Comparison of ENCODE assay signal across 1 cellular context in genomic region chr1:172456344-172456769, GRCh38.
TF ChIP-seq lines count a peak whose summit lies in the region.

No MANE protein-coding gene starts in this region.

TF ChIP-seq in K562, 482 proteins besides CTCF, POLR2A, EP300 and RAD21 (continued from another document and continues in another):
- TF ChIP-seq E2F4 (CRISPR knock-in tag; IDR thresholded peaks at IDR 0.05; ENCODE audit: low read depth) = no peak
- TF ChIP-seq TEAD1 (CRISPR knock-in tag; IDR thresholded peaks at IDR 0.05) = peak in 1 of 2 experiments; percentile 82; a peak in 2 of 4 replicates
- TF ChIP-seq ZNF324 (CRISPR knock-in tag; IDR thresholded peaks at IDR 0.05) = no peak
- no peak for TF ChIP-seq PTTG1 (tag; IDR thresholded peaks at IDR 0.05; ENCODE audit: low read depth)
- peak; percentile 87 for TF ChIP-seq SMAD3 (CRISPR knock-in tag; conservative IDR thresholded peaks at IDR 0.05)
- no peak for TF ChIP-seq U2AF1 (optimal IDR thresholded peaks at IDR 0.05; ENCODE audit: low read depth, low read length)
- no peak for TF ChIP-seq XRCC5 (IDR thresholded peaks at IDR 0.05; ENCODE audit: low read depth, low read length)
- TF ChIP-seq RAD51 (IDR thresholded peaks at IDR 0.05; ENCODE audit: borderline replicate concordance, low read depth) = no peak
- 0 out of 2 replicates have a peak, but pooled peaks have one; percentile 67 for TF ChIP-seq CAMTA2 (CRISPR knock-in tag; conservative IDR thresholded peaks at IDR 0.05)
- TF ChIP-seq, protein P1, sequence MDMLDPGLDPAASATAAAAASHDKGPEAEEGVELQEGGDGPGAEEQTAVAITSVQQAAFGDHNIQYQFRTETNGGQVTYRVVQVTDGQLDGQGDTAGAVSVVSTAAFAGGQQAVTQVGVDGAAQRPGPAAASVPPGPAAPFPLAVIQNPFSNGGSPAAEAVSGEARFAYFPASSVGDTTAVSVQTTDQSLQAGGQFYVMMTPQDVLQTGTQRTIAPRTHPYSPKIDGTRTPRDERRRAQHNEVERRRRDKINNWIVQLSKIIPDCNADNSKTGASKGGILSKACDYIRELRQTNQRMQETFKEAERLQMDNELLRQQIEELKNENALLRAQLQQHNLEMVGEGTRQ (CRISPR knock-in tag; IDR thresholded peaks at IDR 0.05) = no peak
- TF ChIP-seq SAFB (IDR thresholded peaks at IDR 0.05; ENCODE audit: borderline replicate concordance, low read depth, low read length) = no peak
- TF ChIP-seq ZNF518B (CRISPR knock-in tag; IDR thresholded peaks at IDR 0.05) = no peak
- TF ChIP-seq, protein P2, sequence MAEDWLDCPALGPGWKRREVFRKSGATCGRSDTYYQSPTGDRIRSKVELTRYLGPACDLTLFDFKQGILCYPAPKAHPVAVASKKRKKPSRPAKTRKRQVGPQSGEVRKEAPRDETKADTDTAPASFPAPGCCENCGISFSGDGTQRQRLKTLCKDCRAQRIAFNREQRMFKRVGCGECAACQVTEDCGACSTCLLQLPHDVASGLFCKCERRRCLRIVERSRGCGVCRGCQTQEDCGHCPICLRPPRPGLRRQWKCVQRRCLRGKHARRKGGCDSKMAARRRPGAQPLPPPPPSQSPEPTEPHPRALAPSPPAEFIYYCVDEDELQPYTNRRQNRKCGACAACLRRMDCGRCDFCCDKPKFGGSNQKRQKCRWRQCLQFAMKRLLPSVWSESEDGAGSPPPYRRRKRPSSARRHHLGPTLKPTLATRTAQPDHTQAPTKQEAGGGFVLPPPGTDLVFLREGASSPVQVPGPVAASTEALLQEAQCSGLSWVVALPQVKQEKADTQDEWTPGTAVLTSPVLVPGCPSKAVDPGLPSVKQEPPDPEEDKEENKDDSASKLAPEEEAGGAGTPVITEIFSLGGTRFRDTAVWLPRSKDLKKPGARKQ (CRISPR knock-in tag; IDR thresholded peaks at IDR 0.05) = no peak
- TF ChIP-seq SAFB2 (IDR thresholded peaks at IDR 0.05; ENCODE audit: borderline replicate concordance, low read depth, low read length, severe bottlenecking) = no peak
- TF ChIP-seq ZNF316 (IDR thresholded peaks at IDR 0.05) = no peak
- TF ChIP-seq, protein P3, sequence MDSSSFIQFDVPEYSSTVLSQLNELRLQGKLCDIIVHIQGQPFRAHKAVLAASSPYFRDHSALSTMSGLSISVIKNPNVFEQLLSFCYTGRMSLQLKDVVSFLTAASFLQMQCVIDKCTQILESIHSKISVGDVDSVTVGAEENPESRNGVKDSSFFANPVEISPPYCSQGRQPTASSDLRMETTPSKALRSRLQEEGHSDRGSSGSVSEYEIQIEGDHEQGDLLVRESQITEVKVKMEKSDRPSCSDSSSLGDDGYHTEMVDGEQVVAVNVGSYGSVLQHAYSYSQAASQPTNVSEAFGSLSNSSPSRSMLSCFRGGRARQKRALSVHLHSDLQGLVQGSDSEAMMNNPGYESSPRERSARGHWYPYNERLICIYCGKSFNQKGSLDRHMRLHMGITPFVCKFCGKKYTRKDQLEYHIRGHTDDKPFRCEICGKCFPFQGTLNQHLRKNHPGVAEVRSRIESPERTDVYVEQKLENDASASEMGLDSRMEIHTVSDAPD (CRISPR knock-in tag; IDR thresholded peaks at IDR 0.05) = no peak
- no peak for TF ChIP-seq NR2C2 (CRISPR knock-in tag; IDR thresholded peaks at IDR 0.05)
- no peak for TF ChIP-seq NR2C2 (tag; IDR thresholded peaks at IDR 0.05)
- TF ChIP-seq ZNF764 (CRISPR knock-in tag; IDR thresholded peaks at IDR 0.05; ENCODE audit: low read depth) = no peak
- TF ChIP-seq, protein P4, sequence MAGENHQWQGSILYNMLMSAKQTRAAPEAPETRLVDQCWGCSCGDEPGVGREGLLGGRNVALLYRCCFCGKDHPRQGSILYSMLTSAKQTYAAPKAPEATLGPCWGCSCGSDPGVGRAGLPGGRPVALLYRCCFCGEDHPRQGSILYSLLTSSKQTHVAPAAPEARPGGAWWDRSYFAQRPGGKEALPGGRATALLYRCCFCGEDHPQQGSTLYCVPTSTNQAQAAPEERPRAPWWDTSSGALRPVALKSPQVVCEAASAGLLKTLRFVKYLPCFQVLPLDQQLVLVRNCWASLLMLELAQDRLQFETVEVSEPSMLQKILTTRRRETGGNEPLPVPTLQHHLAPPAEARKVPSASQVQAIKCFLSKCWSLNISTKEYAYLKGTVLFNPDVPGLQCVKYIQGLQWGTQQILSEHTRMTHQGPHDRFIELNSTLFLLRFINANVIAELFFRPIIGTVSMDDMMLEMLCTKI (IDR thresholded peaks at IDR 0.05; ENCODE audit: partially characterized antibody) = no peak
- peak; percentile 79; the same call in 1 of the 2 replicates for TF ChIP-seq ZNF584 (CRISPR knock-in tag; IDR thresholded peaks at IDR 0.05; ENCODE audit: low read depth)
- no peak for TF ChIP-seq ZNF511 (CRISPR knock-in tag; IDR thresholded peaks at IDR 0.05)
- TF ChIP-seq MCM3 (IDR thresholded peaks at IDR 0.05) = no peak
- TF ChIP-seq, protein P5, sequence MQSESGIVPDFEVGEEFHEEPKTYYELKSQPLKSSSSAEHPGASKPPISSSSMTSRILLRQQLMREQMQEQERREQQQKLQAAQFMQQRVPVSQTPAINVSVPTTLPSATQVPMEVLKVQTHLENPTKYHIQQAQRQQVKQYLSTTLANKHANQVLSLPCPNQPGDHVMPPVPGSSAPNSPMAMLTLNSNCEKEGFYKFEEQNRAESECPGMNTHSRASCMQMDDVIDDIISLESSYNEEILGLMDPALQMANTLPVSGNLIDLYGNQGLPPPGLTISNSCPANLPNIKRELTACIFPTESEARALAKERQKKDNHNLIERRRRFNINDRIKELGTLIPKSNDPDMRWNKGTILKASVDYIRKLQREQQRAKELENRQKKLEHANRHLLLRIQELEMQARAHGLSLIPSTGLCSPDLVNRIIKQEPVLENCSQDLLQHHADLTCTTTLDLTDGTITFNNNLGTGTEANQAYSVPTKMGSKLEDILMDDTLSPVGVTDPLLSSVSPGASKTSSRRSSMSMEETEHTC (IDR thresholded peaks at IDR 0.05) = no peak; the same call in 1 of the 2 replicates
- TF ChIP-seq MEF2D (tag; conservative IDR thresholded peaks at IDR 0.05; ENCODE audit: low read depth) = 0 out of 2 replicates have a peak, but pooled peaks have one; percentile 60
- TF ChIP-seq RUNX1 (IDR thresholded peaks at IDR 0.05; ENCODE audit: low read depth) = no peak
- TF ChIP-seq PML (IDR thresholded peaks at IDR 0.05; ENCODE audit: low read length) = peak; percentile 83
- TF ChIP-seq SIN3B (IDR thresholded peaks at IDR 0.05; ENCODE audit: low read depth) = no peak
- no peak for TF ChIP-seq SIN3A (IDR thresholded peaks at IDR 0.05; ENCODE audit: borderline replicate concordance in 2 of 2, control insufficient read depth in 1 of 2, low read depth in 2 of 2, low read length in 2 of 2)
- TF ChIP-seq ZFP1 (CRISPR knock-in tag; IDR thresholded peaks at IDR 0.05) = peak; percentile 46; the same call in 1 of the 2 replicates
- no peak for TF ChIP-seq CHD4 (IDR thresholded peaks at IDR 0.05; ENCODE audit: insufficient read depth, insufficient replicate concordance, low read depth, low read length, poor library complexity, severe bottlenecking)
- TF ChIP-seq RBM15 (IDR thresholded peaks at IDR 0.05; ENCODE audit: insufficient read depth, low read length) = no peak
- TF ChIP-seq ZNF444 (CRISPR knock-in tag; IDR thresholded peaks at IDR 0.05) = peak; percentile 82
- 0 out of 2 replicates have a peak, but pooled peaks have one; percentile 11 for TF ChIP-seq ZNF23 (CRISPR knock-in tag; IDR thresholded peaks at IDR 0.05)
- TF ChIP-seq ZNF124 (CRISPR knock-in tag; IDR thresholded peaks at IDR 0.05) = no peak
- no peak for TF ChIP-seq ZFPM2 (CRISPR knock-in tag; IDR thresholded peaks at IDR 0.05)
- TF ChIP-seq TCF3 (CRISPR knock-in tag; IDR thresholded peaks at IDR 0.05) = peak; percentile 99
- no peak for TF ChIP-seq ZNF140 (CRISPR knock-in tag; IDR thresholded peaks at IDR 0.05)
- peak in 1 of 2 experiments; percentile 39; a peak in 1 of 3 replicates for TF ChIP-seq CBX3 (IDR thresholded peaks at IDR 0.05; ENCODE audit: borderline replicate concordance in 1 of 2, low read length in 2 of 2)
- TF ChIP-seq, protein P6, sequence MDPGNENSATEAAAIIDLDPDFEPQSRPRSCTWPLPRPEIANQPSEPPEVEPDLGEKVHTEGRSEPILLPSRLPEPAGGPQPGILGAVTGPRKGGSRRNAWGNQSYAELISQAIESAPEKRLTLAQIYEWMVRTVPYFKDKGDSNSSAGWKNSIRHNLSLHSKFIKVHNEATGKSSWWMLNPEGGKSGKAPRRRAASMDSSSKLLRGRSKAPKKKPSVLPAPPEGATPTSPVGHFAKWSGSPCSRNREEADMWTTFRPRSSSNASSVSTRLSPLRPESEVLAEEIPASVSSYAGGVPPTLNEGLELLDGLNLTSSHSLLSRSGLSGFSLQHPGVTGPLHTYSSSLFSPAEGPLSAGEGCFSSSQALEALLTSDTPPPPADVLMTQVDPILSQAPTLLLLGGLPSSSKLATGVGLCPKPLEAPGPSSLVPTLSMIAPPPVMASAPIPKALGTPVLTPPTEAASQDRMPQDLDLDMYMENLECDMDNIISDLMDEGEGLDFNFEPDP (CRISPR knock-in tag; IDR thresholded peaks at IDR 0.05) = peak; percentile 89; the same call in 1 of the 2 replicates
- TF ChIP-seq TCF7L2 (IDR thresholded peaks at IDR 0.05; ENCODE audit: low read depth, low read length) = no peak
- TF ChIP-seq TOE1 (IDR thresholded peaks at IDR 0.05; ENCODE audit: borderline replicate concordance) = no peak
- no peak for TF ChIP-seq TOE1 (CRISPR knock-in tag; IDR thresholded peaks at IDR 0.05; ENCODE audit: borderline replicate concordance, low read depth)
- no peak for TF ChIP-seq POLR3G (IDR thresholded peaks at IDR 0.05; ENCODE audit: extremely low read depth, insufficient read length, insufficient replicate concordance)
- TF ChIP-seq SRSF1 (IDR thresholded peaks at IDR 0.05; ENCODE audit: low read depth, low read length) = no peak
- TF ChIP-seq, protein P7, sequence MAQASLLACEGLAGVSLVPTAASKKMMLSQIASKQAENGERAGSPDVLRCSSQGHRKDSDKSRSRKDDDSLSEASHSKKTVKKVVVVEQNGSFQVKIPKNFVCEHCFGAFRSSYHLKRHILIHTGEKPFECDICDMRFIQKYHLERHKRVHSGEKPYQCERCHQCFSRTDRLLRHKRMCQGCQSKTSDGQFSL (CRISPR knock-in tag; IDR thresholded peaks at IDR 0.05) = no peak
- TF ChIP-seq, protein P7 (tag; IDR thresholded peaks at IDR 0.05) = peak in 1 of 2 experiments; percentile 80; a peak in 1 of 4 replicates
- TF ChIP-seq ELK3 (CRISPR knock-in tag; IDR thresholded peaks at IDR 0.05) = no peak
- TF ChIP-seq ILK (tag; IDR thresholded peaks at IDR 0.05; ENCODE audit: borderline replicate concordance, low read depth) = peak; percentile 71; the same call in 1 of the 2 replicates
